In the genomic region with DNA sequence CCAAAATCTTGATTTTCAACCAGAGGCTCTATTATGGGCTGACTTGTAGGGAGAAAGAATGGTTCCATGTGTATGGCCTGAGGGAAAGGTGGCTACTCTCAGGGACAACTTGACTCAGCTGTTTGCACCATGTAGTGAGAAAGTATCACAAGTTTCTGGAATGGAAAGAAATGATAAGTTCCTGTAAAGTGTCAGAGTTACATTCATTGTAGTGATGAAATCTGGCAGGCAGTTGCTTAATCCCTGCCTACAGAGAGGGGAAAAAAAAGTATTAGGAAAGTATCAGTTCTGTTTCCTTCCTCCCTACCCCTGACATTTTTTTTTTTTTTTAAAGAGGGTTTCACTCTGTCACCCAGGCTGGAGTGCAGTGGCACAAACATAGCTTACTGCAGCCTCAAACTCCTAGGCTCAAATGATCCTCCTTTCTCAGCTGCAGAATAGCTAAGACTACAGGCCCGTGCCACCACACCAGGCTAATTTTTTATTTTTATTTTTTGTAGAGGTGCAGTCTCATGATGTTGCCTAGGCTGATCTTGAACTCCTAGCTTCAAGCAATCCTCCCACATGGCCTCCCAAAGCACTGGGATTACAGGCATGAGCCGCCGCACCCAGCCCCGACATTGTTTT, we compare ENCODE assay signal across 12 cellular contexts. TPM values are rescaled to one million over a fixed set of nuclear protein-coding genes. Genes with fewer than 3 reads are reported as not detected.
A peak's percentile ranks its signal among the peaks of the same experiment; 100 is the strongest.
DNase-seq lines count a peak whose midpoint lies in the region; ATAC-seq and TF ChIP-seq lines count a peak whose summit lies in the region.
"Had no signal": no experiment of that assay in that cellular context is flagged by ENCODE, and none has a peak within 500 bp of the region (broad histone marks: within the 10 kb centered on the region; RNA-seq: fewer than 3 reads in every experiment).

No MANE protein-coding gene starts in this region.

- WGBS in stomach, 5 donors, result 74 to 99% (median 91%) methylated on average over 4 of the region's 4 CpGs

- intact Hi-C loops in activated CD4-positive, alpha-beta T cell treated with anti-CD3 and anti-CD28 coated beads for 36 hours (cut with DNase I, micrococcal nuclease), result loop anchor here (5.0 to 10.0 kb wide), 7 partner anchors 97 to 2005 kb away; a partner anchor contains a TSS
- intact Hi-C loops in stomach (cut with DNase I; ENCODE audit: low total_unique reads), result no loop called here

- H3K27me3 ChIP-seq in skeletal muscle tissue (ENCODE audit: control insufficient read depth in 3 of 3, insufficient read depth in 3 of 3, low read length in 3 of 3) (no peaks in the 10 kb centered on the region), stomach (no peaks in the 10 kb centered on the region)

- no peaks in the 10 kb centered on the region for H3K9me3 ChIP-seq in skeletal muscle tissue (ENCODE audit: control insufficient read depth in 3 of 3, low read length in 3 of 3)
- H3K9me3 ChIP-seq in stomach, result no peaks in the 10 kb centered on the region

- TF ChIP-seq CTCF in RWPE1 (conservative IDR thresholded peaks at IDR 0.05; ENCODE audit: low read depth), result no peak
- no peak for TF ChIP-seq CTCF in stomach (IDR thresholded peaks at IDR 0.05)

- TF ChIP-seq POLR2A in stomach (IDR thresholded peaks at IDR 0.05), result no peak

- no peaks in the 10 kb centered on the region for H3K9me3 Mint-ChIP-seq in activated CD4-positive, alpha-beta T cell treated with anti-CD3 and anti-CD28 coated beads for 36 hours (ENCODE audit: low read depth)

- H3K4me3 ChIP-seq in skeletal muscle tissue (ENCODE audit: low read length in 3 of 3) (no peak overlapping the region), stomach (no peak overlapping the region)

- TF ChIP-seq EP300 in stomach (IDR thresholded peaks at IDR 0.05), result no peak

- peaks cover 1% of the 10 kb centered on the region for H3K36me3 Mint-ChIP-seq in activated CD4-positive, alpha-beta T cell treated with anti-CD3 and anti-CD28 coated beads for 36 hours (ENCODE audit: low read depth)

- peak; percentile 28 for ATAC-seq in activated CD4-positive, alpha-beta T cell treated with anti-CD3 and anti-CD28 coated beads for 36 hours
- ATAC-seq in esophagus mucosa, result peak; percentile 53
- no peak for ATAC-seq in HG03565 (IDR thresholded peaks at IDR 0.05; ENCODE audit: unreplicated experiment)

- H3K27me3 Mint-ChIP-seq in activated CD4-positive, alpha-beta T cell treated with anti-CD3 and anti-CD28 coated beads for 36 hours, result no peaks in the 10 kb centered on the region

- peaks cover 3 to 8% (median 5%) of the 10 kb centered on the region in 3 donors for H3K4me1 ChIP-seq in skeletal muscle tissue (ENCODE audit: control insufficient read depth in 3 of 3, insufficient read depth in 3 of 3, low read length in 3 of 3)
- peaks cover 0 to 22% (median 8%) of the 10 kb centered on the region in 4 donors for H3K4me1 ChIP-seq in stomach
- H3K4me1 ChIP-seq: parathyroid adenoma had no signal

- no peaks in the 10 kb centered on the region for H3K36me3 ChIP-seq in skeletal muscle tissue (ENCODE audit: control insufficient read depth in 3 of 3, insufficient read depth in 3 of 3, low read length in 3 of 3)
- H3K36me3 ChIP-seq in stomach, result no peaks in the 10 kb centered on the region

- CTCF ChIA-PET in activated CD4-positive, alpha-beta T cell treated with anti-CD3 and anti-CD28 coated beads for 36 hours (lab: Charles Lee), result interaction anchor here (1.3 to 1.5 kb wide), 2 partner anchors 18 to 37 kb away, joined by 3 read pairs; no protein-coding TSS in a partner anchor
- CTCF ChIA-PET in RWPE1 (lab: Yijun Ruan, JAX), result interaction anchor here (0.6 kb wide), 1 partner anchor 41 kb away, joined by 8 read pairs; no protein-coding TSS in a partner anchor

- DNase-seq in activated CD4-positive, alpha-beta T cell treated with anti-CD3 and anti-CD28 coated beads for 36 hours, result peak; percentile 22
- no peak for DNase-seq in activated CD4-positive, alpha-beta T cell treated with anti-CD3 and anti-CD28 coated beads, Interleukin-2, amount 50 U/mL, for 1 hour
- DNase-seq in RWPE1 (ENCODE audit: low spot score) (no peak), COR-L47 (lab: John Stamatoyannopoulos, UW) (no peak), stomach (no peak)
- DNase-seq: 8988T; central memory CD4-positive, alpha-beta T cell; NCI-H1048 had no signal

- peaks cover 35% of the 10 kb centered on the region for H3K4me1 Mint-ChIP-seq in activated CD4-positive, alpha-beta T cell treated with anti-CD3 and anti-CD28 coated beads for 36 hours

- H3K9ac ChIP-seq in skeletal muscle tissue (ENCODE audit: low read depth in 1 of 3, low read length in 3 of 3), result no peak overlapping the region
- H3K9ac ChIP-seq: parathyroid adenoma had no signal

- H3K27ac ChIP-seq in RWPE1, result peak overlapping the region; percentile 62
- H3K27ac ChIP-seq in skeletal muscle tissue (ENCODE audit: low read depth, low read length), result peak overlapping the region; percentile 32
- peak overlapping the region in 2 of 5 donors; percentile 45 to 57 for H3K27ac ChIP-seq in stomach
- H3K27ac ChIP-seq: parathyroid adenoma had no signal

- H3K27ac Mint-ChIP-seq in activated CD4-positive, alpha-beta T cell treated with anti-CD3 and anti-CD28 coated beads for 36 hours, result peak overlapping the region; percentile 77

- H3K4me3 Mint-ChIP-seq in activated CD4-positive, alpha-beta T cell treated with anti-CD3 and anti-CD28 coated beads for 36 hours, result no peak overlapping the region

- POLR2A ChIA-PET in activated CD4-positive, alpha-beta T cell treated with anti-CD3 and anti-CD28 coated beads for 36 hours (lab: Charles Lee), result interaction anchor here (0.7 kb wide), 1 partner anchor 21 kb away, joined by 5 read pairs; no protein-coding TSS in a partner anchor
- POLR2A ChIA-PET in RWPE1 (lab: Yijun Ruan, JAX; ENCODE audit: low non-redundant PET), result no interaction called here

RNA-seq across cellular contexts. Expression of a gene that starts 4.7 kb away (rescaled TPM):
- 10 to 100 TPM; 20.1 to 29.1 TPM for total RNA-seq in activated CD4-positive, alpha-beta T cell treated with anti-CD3 and anti-CD28 coated beads for 36 hours
- 62.8 TPM for total RNA-seq in esophagus mucosa
- total RNA-seq in skeletal muscle tissue, result 133 TPM
- total RNA-seq in stomach, result 100 to 1,000 TPM in 3 of 5 donors, 10 to 100 TPM in 2; 15.6 to 196 (median 108) TPM
- 10 to 100 TPM; 36.4 to 75.5 (median 44.3) TPM for polyA plus RNA-seq in stomach

RNA-seq across cellular contexts. Expression of a gene that starts 21.7 kb away (rescaled TPM):
- total RNA-seq in activated CD4-positive, alpha-beta T cell treated with anti-CD3 and anti-CD28 coated beads for 36 hours, result 10 to 100 TPM in 1 of 2 experiments, 1 to 10 TPM in 1; 9.8 to 13.3 TPM
- total RNA-seq in esophagus mucosa (24.3 TPM), skeletal muscle tissue (12.0 TPM), stomach (10 to 100 TPM; 18.7 to 49.6 (median 25.2) TPM)
- polyA plus RNA-seq in stomach, result 10 to 100 TPM; 55.5 to 86.1 (median 55.7) TPM

RNA-seq across cellular contexts. Expression of a gene that starts 43.0 kb away (rescaled TPM):
- total RNA-seq in activated CD4-positive, alpha-beta T cell treated with anti-CD3 and anti-CD28 coated beads for 36 hours, result under 1 TPM; 0.47 to 0.66 TPM
- total RNA-seq in esophagus mucosa (0.80 TPM), skeletal muscle tissue (5.2 TPM), stomach (1 to 10 TPM in 2 of 5 donors, not detected in 3; 3.3 to 8.4 TPM)
- polyA plus RNA-seq in stomach, result 1 to 10 TPM; 2.1 to 2.8 (median 2.7) TPM
